ENCODE assay signal across 8 cellular contexts in genomic region chr19:12789098-12789903, GRCh38. TPM values are rescaled to one million over a fixed set of nuclear protein-coding genes. Genes with fewer than 3 reads are reported as not detected.
DNase-seq lines count a peak whose midpoint lies in the region; ATAC-seq and TF ChIP-seq lines count a peak whose summit lies in the region.

No MANE protein-coding gene starts in this region.

- no peak for ATAC-seq in HG03045 (IDR thresholded peaks at IDR 0.05; ENCODE audit: unreplicated experiment)

- peak overlapping the region; percentile 97 for H3K4me3 ChIP-seq in coronary artery
- H3K4me3 ChIP-seq in muscle layer of colon (ENCODE audit: low read depth in 1 of 2, low read length in 2 of 2): peak overlapping the region; percentile 41 to 70

- no peaks in the 10 kb centered on the region for H3K36me3 ChIP-seq in muscle layer of colon (ENCODE audit: insufficient read depth, low read length)

- H3K27ac ChIP-seq in coronary artery (peak overlapping the region; percentile 97 to 99), muscle layer of colon (ENCODE audit: low read depth, low read length) (peak overlapping the region; percentile 99)

- no peaks in the 10 kb centered on the region for H3K9me3 ChIP-seq in muscle layer of colon (ENCODE audit: low read length)

- peak; percentile 52 for DNase-seq in SIG-M5 treated with dmso at 0.1 percent for 504 hours (lab: John Stamatoyannopoulos, UW; ENCODE audit: unreplicated experiment)
- no peak for DNase-seq in SIG-M5 (lab: John Stamatoyannopoulos, UW)
- DNase-seq in NCI-H69 (lab: John Stamatoyannopoulos, UW): peak; percentile 95
- no peak for DNase-seq in coronary artery (ENCODE audit: low spot score)
- DNase-seq in H4 (ENCODE audit: low spot score): no peak
- DNase-seq in RPMI8226: no peak

- H3K4me1 ChIP-seq in muscle layer of colon (ENCODE audit: insufficient read depth, low read length): peaks cover 27% of the 10 kb centered on the region

- H3K9ac ChIP-seq in muscle layer of colon (ENCODE audit: low read length): peak overlapping the region; percentile 87

- no peak for TF ChIP-seq CTCF in coronary artery (IDR thresholded peaks at IDR 0.05)

- H3K27me3 ChIP-seq in muscle layer of colon (ENCODE audit: control insufficient read depth in 1 of 2, insufficient read depth in 2 of 2, low read length in 2 of 2): no peaks in the 10 kb centered on the region

RNA-seq across cellular contexts. Expression of gene JUNB, which starts 2.0 kb away (rescaled TPM):
- 55.7 and 71.3 TPM in 2 replicates for total RNA-seq in H4 (2014; rRNA removed; shearing (Covaris generic))

RNA-seq across cellular contexts. Expression of gene PRDX2, which starts 12.3 kb away (rescaled TPM):
- 6.1 and 6.7 TPM in 2 replicates for total RNA-seq in H4 (2014; rRNA removed; shearing (Covaris generic))

RNA-seq across cellular contexts. Expression of gene THSD8, which starts 12.6 kb away (rescaled TPM):
- total RNA-seq in H4 (2014; rRNA removed; shearing (Covaris generic)): not detected in 2 replicates

RNA-seq across cellular contexts. Expression of gene HOOK2, which starts 13.9 kb away (rescaled TPM):
- 8.6 and 13.0 TPM in 2 replicates for total RNA-seq in H4 (2014; rRNA removed; shearing (Covaris generic))

RNA-seq across cellular contexts. Expression of gene RNASEH2A, which starts 17.1 kb away (rescaled TPM):
- 74.2 and 92.1 TPM in 2 replicates for total RNA-seq in H4 (2014; rRNA removed; shearing (Covaris generic))

Comparison
In these comparisons a context has a peak if more than half of its experiments do, and no peak if none do; other contexts are left out.
1. DNase-seq: peak in SIG-M5 treated with dmso at 0.1 percent for 504 hours (single experiment) and NCI-H69 (single experiment); none in SIG-M5 (single experiment), coronary artery (single experiment), H4 (single experiment) and RPMI8226 (single experiment).